In genomic region chr5:157335534-157336422, GRCh38 we compare ENCODE assay signal across 17 cellular contexts.
A peak's percentile ranks its signal among the peaks of the same experiment; 100 is the strongest.
DNase-seq lines count a peak whose midpoint lies in the region; ATAC-seq and TF ChIP-seq lines count a peak whose summit lies in the region.
"Had no signal": no experiment of that assay in that cellular context is flagged by ENCODE, and none has a peak within 500 bp of the region (broad histone marks: within the 10 kb centered on the region; RNA-seq: fewer than 3 reads in every experiment).

No MANE protein-coding gene starts in this region.

- no peak for TF ChIP-seq POLR2A in stomach (IDR thresholded peaks at IDR 0.05)

- no peak overlapping the region for H3K4me3 Mint-ChIP-seq in activated CD8-positive, alpha-beta T cell treated with anti-CD3 and anti-CD28 coated beads for 36 hours
- no peak overlapping the region for H3K4me3 Mint-ChIP-seq in activated CD8-positive, alpha-beta T cell treated with anti-CD3 and anti-CD28 coated beads, Interleukin-2, amount 10 ng/mL, durations not matched to agents 7 days and 5 days
- no peak overlapping the region for H3K4me3 Mint-ChIP-seq in T-helper 17 cell
- no peak overlapping the region for H3K4me3 Mint-ChIP-seq in MCF 10A (ENCODE audit: unreplicated experiment)

- H3K27me3 ChIP-seq in hepatocyte = no peaks in the 10 kb centered on the region
- H3K27me3 ChIP-seq in stomach = no peaks in the 10 kb centered on the region
- H3K27me3 ChIP-seq: gastroesophageal sphincter had no signal

- no peaks in the 10 kb centered on the region for H3K27me3 Mint-ChIP-seq in activated CD8-positive, alpha-beta T cell treated with anti-CD3 and anti-CD28 coated beads for 36 hours
- H3K27me3 Mint-ChIP-seq in activated CD8-positive, alpha-beta T cell treated with anti-CD3 and anti-CD28 coated beads, Interleukin-2, amount 10 ng/mL, durations not matched to agents 7 days and 5 days (ENCODE audit: low read depth) = no peaks in the 10 kb centered on the region
- no peaks in the 10 kb centered on the region for H3K27me3 Mint-ChIP-seq in T-helper 17 cell
- H3K27me3 Mint-ChIP-seq in MCF 10A (ENCODE audit: insufficient read depth, unreplicated experiment) = no peaks in the 10 kb centered on the region

- H3K9me3 ChIP-seq in T-helper 17 cell (ENCODE audit: control insufficient read depth, low read length, poor library complexity, severe bottlenecking) (no peaks in the 10 kb centered on the region), hepatocyte (ENCODE audit: low read depth) (no peaks in the 10 kb centered on the region), stomach (no peaks in the 10 kb centered on the region)
- H3K9me3 ChIP-seq: gastroesophageal sphincter had no signal

- H3K27ac ChIP-seq in hepatocyte (peak overlapping the region; percentile 72), stomach (peak overlapping the region in 4 of 5 donors; percentile 10 to 62 (median 48))
- H3K27ac ChIP-seq: 22Rv1 had no signal

- H4K20me1 ChIP-seq in hepatocyte (ENCODE audit: insufficient read depth, poor library complexity, severe bottlenecking) = no peaks in the 10 kb centered on the region

- no peak for DNase-seq in activated CD8-positive, alpha-beta T cell treated with anti-CD3 and anti-CD28 coated beads for 36 hours
- DNase-seq in activated CD8-positive, alpha-beta T cell treated with anti-CD3 and anti-CD28 coated beads, Interleukin-2, amount 10 ng/mL, durations not matched to agents 7 days and 5 days = no peak
- DNase-seq in T-helper 17 cell (no peak), hepatocyte (ENCODE audit: low spot score) (peak; percentile 48), stomach (no peak), NCI-H1092 treated with DMSO at 0.1 percent for 48 hours (lab: John Stamatoyannopoulos, UW) (no peak), MCF 10A (ENCODE audit: unreplicated experiment) (no peak)
- DNase-seq in stimulated activated CD4-positive, alpha-beta T cell treated with anti-CD3 and anti-CD28 coated beads, Interleukin-2, amount 100 ng/mL, for 48 hours = no peak
- DNase-seq: activated CD4-positive, alpha-beta T cell treated with anti-CD3 and anti-CD28 coated beads for 4 hours; GDM1; NCI-H524; stimulated activated CD4-positive, alpha-beta T cell treated with anti-CD3 and anti-CD28 coated beads, Interleukin-4, amount 100 ng/mL, for 24 hours; stimulated activated naive CD4-positive, alpha-beta T cell treated with Interleukin-2 at 50 U/mL for 16 hours; T-helper 2 cell had no signal

- POLR2A ChIA-PET in activated CD8-positive, alpha-beta T cell treated with anti-CD3 and anti-CD28 coated beads for 36 hours (lab: Charles Lee) = interaction anchor here (0.8 to 1.9 kb wide), 5 partner anchors 12 to 73 kb away, joined by 3 to 6 read pairs (median 3); no protein-coding TSS in a partner anchor
- POLR2A ChIA-PET in activated CD8-positive, alpha-beta T cell treated with anti-CD3 and anti-CD28 coated beads, Interleukin-2, amount 10 ng/mL, durations not matched to agents 7 days and 5 days (lab: Charles Lee) = interaction anchor here (1.2 to 1.4 kb wide), 2 partner anchors 9 to 18 kb away, joined by 3 to 4 read pairs; no protein-coding TSS in a partner anchor
- POLR2A ChIA-PET in MCF 10A (lab: Yijun Ruan, JAX) = no interaction called here

- 63% methylated on average over 8 of the region's 8 CpGs for WGBS in hepatocyte (ENCODE audit: low lambda C conversion rate, missing lambda C conversion rate)
- whole genome bisulfite sequencing in stomach, 5 donors = 48 to 62% (median 52%) methylated on average over 8 of the region's 8 CpGs

- H3K36me3 Mint-ChIP-seq in activated CD8-positive, alpha-beta T cell treated with anti-CD3 and anti-CD28 coated beads for 36 hours (ENCODE audit: low read depth) = peaks cover 75% of the 10 kb centered on the region
- peaks cover 80% of the 10 kb centered on the region for H3K36me3 Mint-ChIP-seq in activated CD8-positive, alpha-beta T cell treated with anti-CD3 and anti-CD28 coated beads, Interleukin-2, amount 10 ng/mL, durations not matched to agents 7 days and 5 days (ENCODE audit: low read depth)
- H3K36me3 Mint-ChIP-seq in T-helper 17 cell (ENCODE audit: low read depth) (peaks cover 6% of the 10 kb centered on the region), MCF 10A (ENCODE audit: insufficient read depth, unreplicated experiment) (peaks cover 16% of the 10 kb centered on the region)

- no peak overlapping the region for H2AFZ ChIP-seq in hepatocyte

- TF ChIP-seq EP300 in stomach (IDR thresholded peaks at IDR 0.05) = no peak

- no peaks in the 10 kb centered on the region for H3K9me2 ChIP-seq in hepatocyte (replicated peaks; ENCODE audit: insufficient read depth)

- no peaks in the 10 kb centered on the region for H3K9me3 Mint-ChIP-seq in activated CD8-positive, alpha-beta T cell treated with anti-CD3 and anti-CD28 coated beads for 36 hours
- no peaks in the 10 kb centered on the region for H3K9me3 Mint-ChIP-seq in activated CD8-positive, alpha-beta T cell treated with anti-CD3 and anti-CD28 coated beads, Interleukin-2, amount 10 ng/mL, durations not matched to agents 7 days and 5 days (ENCODE audit: insufficient read depth)
- H3K9me3 Mint-ChIP-seq in MCF 10A (ENCODE audit: unreplicated experiment) = no peaks in the 10 kb centered on the region

- H3K4me1 ChIP-seq in hepatocyte (ENCODE audit: insufficient read depth) (peaks cover 5% of the 10 kb centered on the region), stomach (peaks cover 0 to 25% (median 15%) of the 10 kb centered on the region in 4 donors)

- no peak for TF ChIP-seq CTCF in activated CD8-positive, alpha-beta T cell treated with anti-CD3 and anti-CD28 coated beads for 36 hours (IDR thresholded peaks at IDR 0.05)
- no peak for TF ChIP-seq CTCF in hepatocyte (IDR thresholded peaks at IDR 0.05; ENCODE audit: poor library complexity)
- no peak for TF ChIP-seq CTCF in stomach (IDR thresholded peaks at IDR 0.05)
- no peak for TF ChIP-seq CTCF in MCF 10A (IDR thresholded peaks at IDR 0.05; ENCODE audit: unreplicated experiment)

- peak overlapping the region; percentile 35 for H3K4me2 ChIP-seq in hepatocyte

- H3K79me2 ChIP-seq in hepatocyte = no peaks in the 10 kb centered on the region

- no peak overlapping the region for H3K4me3 ChIP-seq in hepatocyte
- H3K4me3 ChIP-seq in stomach = no peak overlapping the region
- H3K4me3 ChIP-seq: gastroesophageal sphincter, K562 had no signal

- intact Hi-C loops in activated CD8-positive, alpha-beta T cell treated with anti-CD3 and anti-CD28 coated beads for 36 hours (cut with micrococcal nuclease) = no loop called here
- intact Hi-C loops in stomach (cut with DNase I; ENCODE audit: low total_unique reads) (loop anchor here (10.0 kb wide), 1 partner anchor 379 kb away; no protein-coding TSS in a partner anchor), MCF 10A (cut with micrococcal nuclease) (no loop called here)

- H3K36me3 ChIP-seq in hepatocyte (replicated peaks; ENCODE audit: insufficient read depth, low read depth) = no peaks in the 10 kb centered on the region
- H3K36me3 ChIP-seq in stomach = peaks cover 5 to 37% (median 25%) of the 10 kb centered on the region in 4 donors

- peaks cover 17% of the 10 kb centered on the region for H3K4me1 Mint-ChIP-seq in activated CD8-positive, alpha-beta T cell treated with anti-CD3 and anti-CD28 coated beads for 36 hours (ENCODE audit: low read depth)
- peaks cover 2% of the 10 kb centered on the region for H3K4me1 Mint-ChIP-seq in activated CD8-positive, alpha-beta T cell treated with anti-CD3 and anti-CD28 coated beads, Interleukin-2, amount 10 ng/mL, durations not matched to agents 7 days and 5 days (ENCODE audit: low read depth)
- H3K4me1 Mint-ChIP-seq in T-helper 17 cell (peaks cover 7% of the 10 kb centered on the region), MCF 10A (ENCODE audit: insufficient read depth, unreplicated experiment) (no peaks in the 10 kb centered on the region)

- H3K27ac Mint-ChIP-seq in activated CD8-positive, alpha-beta T cell treated with anti-CD3 and anti-CD28 coated beads for 36 hours = peak overlapping the region; percentile 23
- no peak overlapping the region for H3K27ac Mint-ChIP-seq in activated CD8-positive, alpha-beta T cell treated with anti-CD3 and anti-CD28 coated beads, Interleukin-2, amount 10 ng/mL, durations not matched to agents 7 days and 5 days
- H3K27ac Mint-ChIP-seq in T-helper 17 cell = peak overlapping the region; percentile 37
- no peak overlapping the region for H3K27ac Mint-ChIP-seq in MCF 10A (ENCODE audit: low read depth, unreplicated experiment)

- ATAC-seq in activated CD8-positive, alpha-beta T cell treated with anti-CD3 and anti-CD28 coated beads for 36 hours = no peak
- no peak for ATAC-seq in activated CD8-positive, alpha-beta T cell treated with anti-CD3 and anti-CD28 coated beads, Interleukin-2, amount 10 ng/mL, durations not matched to agents 7 days and 5 days
- no peak for ATAC-seq in T-helper 17 cell
- ATAC-seq: gastroesophageal sphincter, K562 had no signal

- BruUV-seq in MCF 10A (replicated peaks; lab: Mats Ljungman, UMichigan) = no TSS peak

- CTCF ChIA-PET in activated CD8-positive, alpha-beta T cell treated with anti-CD3 and anti-CD28 coated beads for 36 hours (lab: Charles Lee) = interaction anchor here (1.2 to 4.5 kb wide), 7 partner anchors 10 to 383 kb away, joined by 3 to 58 read pairs (median 4); a partner anchor contains a TSS
- CTCF ChIA-PET in activated CD8-positive, alpha-beta T cell treated with anti-CD3 and anti-CD28 coated beads, Interleukin-2, amount 10 ng/mL, durations not matched to agents 7 days and 5 days (lab: Charles Lee) = interaction anchor here (1.2 to 5.3 kb wide), 6 partner anchors 8 to 408 kb away, joined by 3 to 28 read pairs (median 5); partner anchors contain the start of gene LSM11
- CTCF ChIA-PET in MCF 10A (lab: Yijun Ruan, JAX) = interaction anchor here (0.5 to 5.6 kb wide), 20 partner anchors 9 to 426 kb away, joined by 3 to 66 read pairs (median 4); partner anchors contain the start of gene LSM11

Comparison
In these comparisons a context has a peak if more than half of its experiments do, and no peak if none do; other contexts are left out.
1. H3K27ac Mint-ChIP-seq: peak in activated CD8-positive, alpha-beta T cell treated with anti-CD3 and anti-CD28 coated beads for 36 hours (single experiment) and T-helper 17 cell (single experiment); none in activated CD8-positive, alpha-beta T cell treated with anti-CD3 and anti-CD28 coated beads, Interleukin-2, amount 10 ng/mL, durations not matched to agents 7 days and 5 days (single experiment) and MCF 10A (single experiment).